In genomic region chr4:119299221-119300071, GRCh38 we compare ENCODE assay signal across 8 cellular contexts. TPM values are rescaled to one million over a fixed set of nuclear protein-coding genes. Genes with fewer than 3 reads are reported as not detected.
DNase-seq lines count a peak whose midpoint lies in the region; ATAC-seq and TF ChIP-seq lines count a peak whose summit lies in the region.

No MANE protein-coding gene starts in this region.

- H3K4me1 Mint-ChIP-seq in nephron progenitor cell, result peaks cover 25% of the 10 kb centered on the region

- DNase-seq in RPMI7951 (ENCODE audit: low read depth) (peak; percentile 9), epithelial cell of proximal tubule (ENCODE audit: low read depth) (no peak), nephron progenitor cell (no peak), NOMO-1 (lab: John Stamatoyannopoulos, UW; ENCODE audit: unreplicated experiment in 2 of 2) (no peak), NCI-H510A (lab: John Stamatoyannopoulos, UW) (no peak), cerebellum (ENCODE audit: low spot score) (no peak)

- TF ChIP-seq CTCF in epithelial cell of proximal tubule (conservative IDR thresholded peaks at IDR 0.05; ENCODE audit: low read depth, low read length) (no peak), nephron progenitor cell (IDR thresholded peaks at IDR 0.05) (no peak)

- peak; percentile 49 for ATAC-seq in GM18520 (IDR thresholded peaks at IDR 0.05; ENCODE audit: unreplicated experiment)
- ATAC-seq in HG02840 (IDR thresholded peaks at IDR 0.05; ENCODE audit: low FRiP score, unreplicated experiment), result peak; percentile 68

- H3K36me3 Mint-ChIP-seq in nephron progenitor cell (ENCODE audit: low read depth), result peaks cover 39% of the 10 kb centered on the region

- peak overlapping the region; percentile 100 for H3K27ac Mint-ChIP-seq in nephron progenitor cell

- peak overlapping the region; percentile 89 for H3K4me3 ChIP-seq in epithelial cell of proximal tubule (ENCODE audit: low read depth, low read length)

- peaks cover 10% of the 10 kb centered on the region for H3K9me3 Mint-ChIP-seq in nephron progenitor cell

- peaks cover 12% of the 10 kb centered on the region for H3K27me3 Mint-ChIP-seq in nephron progenitor cell (ENCODE audit: low read depth, poor library complexity)

- peak overlapping the region; percentile 91 for H3K4me3 Mint-ChIP-seq in nephron progenitor cell

RNA-seq across cellular contexts. Expression of gene FABP2, which starts 22.5 kb away (rescaled TPM):
- total RNA-seq in RPMI7951 (2014; rRNA removed; shearing (Covaris generic)), result not detected in 2 replicates
- total RNA-seq in epithelial cell of proximal tubule (not detected in 2 replicates), cerebellum (not detected)
